36 cellular contexts compared by ENCODE assay signal in the genomic region with DNA sequence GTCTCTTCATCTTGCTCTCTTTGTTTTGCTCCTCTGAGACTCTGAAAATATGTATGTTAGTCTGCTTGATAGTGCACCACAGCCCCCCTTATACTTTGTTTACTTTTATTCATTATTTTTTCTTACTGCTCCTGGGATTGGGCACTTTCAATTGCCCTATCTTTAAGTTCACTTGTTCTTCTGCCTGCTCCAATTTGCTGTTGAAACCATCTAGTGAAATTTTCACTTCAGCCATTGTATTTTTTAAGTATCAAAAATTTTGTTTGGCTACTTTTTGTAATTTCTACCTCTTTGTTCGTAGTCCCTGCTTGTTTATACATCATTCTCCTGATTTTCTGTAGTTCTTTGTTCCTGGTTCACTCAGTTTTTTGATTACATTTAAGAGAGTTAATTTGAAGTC.
DNase-seq lines count a peak whose midpoint lies in the region; ATAC-seq, FAIRE-seq and TF ChIP-seq lines count a peak whose summit lies in the region.
"Had no signal": no experiment of that assay in that cellular context is flagged by ENCODE, and none has a peak within 500 bp of the region (broad histone marks: within the 10 kb centered on the region; RNA-seq: fewer than 3 reads in every experiment).

No MANE protein-coding gene starts in this region.

- no peak overlapping the region for H3K27ac ChIP-seq in HepG2 (ENCODE audit: extremely low read length, insufficient read depth, low read length)
- no peak overlapping the region for H3K27ac ChIP-seq in right lobe of liver
- H3K27ac ChIP-seq in DND-41 (ENCODE audit: low read length) = peak overlapping the region; percentile 20
- no peak overlapping the region for H3K27ac ChIP-seq in K562 (ENCODE audit: extremely low read depth, low read depth, low read length)
- H3K27ac ChIP-seq: 22Rv1; A549; BLaER1; BLaER1 treated with 17β-estradiol and CSF1 and Interleukin-3, amounts not matched to agents 10 nM and 100 nM; C4-2B had no signal

- peak overlapping the region; percentile 10 for H3K4me3 Mint-ChIP-seq in T-helper 2 cell treated with Interferon-gamma antibody and Interleukin-4, amounts not matched to agents 5 μg/mL and 100 μg/mL, for 36 hours
- H3K4me3 Mint-ChIP-seq: B cell; CD14-positive monocyte; CD4-positive, alpha-beta memory T cell; CD4-positive, alpha-beta T cell; CD4-positive, CD25-positive, alpha-beta regulatory T cell; CD8-positive, alpha-beta memory T cell; CD8-positive, alpha-beta T cell had no signal

- intact Hi-C loops in HepG2 (cut with micrococcal nuclease; ENCODE audit: unreplicated experiment) (no loop called here), right lobe of liver (cut with DNase I) (no loop called here), K562 (cut with micrococcal nuclease) (no loop called here)

- ATAC-seq in HepG2 = no peak
- no peak for ATAC-seq in right lobe of liver
- no peak for ATAC-seq in DND-41 (ENCODE audit: insufficient read depth, low read depth)
- no peak for ATAC-seq in K562
- no peak for ATAC-seq in GM19351 (IDR thresholded peaks at IDR 0.05; ENCODE audit: unreplicated experiment)
- ATAC-seq: A549; CD8-positive, alpha-beta T cell had no signal

- DNase-seq in T-helper 2 cell treated with Interferon-gamma antibody and Interleukin-4, amounts not matched to agents 5 μg/mL and 100 μg/mL, for 36 hours (ENCODE audit: low spot score) = no peak
- DNase-seq in T-helper 2 cell (no peak), HepG2 (ENCODE audit: low spot score) (no peak), right lobe of liver (no peak), DND-41 (no peak), K562 (ENCODE audit: extremely low read depth in 1 of 4, low spot score in 3 of 4) (no peak)
- no peak for DNase-seq in stimulated activated CD8-positive, alpha-beta memory T cell treated with anti-CD3 and anti-CD28 coated beads, Interleukin-4, amount 100 ng/mL, for 48 hours
- DNase-seq: 8988T; ACHN; AML-193; BE2C; C1 segment of cervical spinal cord; Caco-2; Calu3; CD4-positive, alpha-beta memory T cell; CD4-positive, alpha-beta T cell; CD4-positive, CD25-positive, alpha-beta regulatory T cell; CD8-positive, alpha-beta memory T cell; CD8-positive, alpha-beta T cell; COR-L47; DMS 273 treated with DMSO at 0.1 percent for 48 hours; DMS153; DMS53; DMS79; DMS79 treated with DMSO at 0.1 percent for 48 hours; EL had no signal

- H3K79me2 ChIP-seq in HepG2 (ENCODE audit: insufficient read depth, low read length) (no peaks in the 10 kb centered on the region), DND-41 (ENCODE audit: insufficient read depth, low read length) (no peaks in the 10 kb centered on the region), K562 (ENCODE audit: control insufficient read depth, insufficient read depth, low read length) (no peaks in the 10 kb centered on the region)

- H3K27me3 ChIP-seq in HepG2 (ENCODE audit: control insufficient read depth in 1 of 2, insufficient read depth in 2 of 2, low read length in 2 of 2) (no peaks in the 10 kb centered on the region), right lobe of liver (no peaks in the 10 kb centered on the region), DND-41 (ENCODE audit: insufficient read depth, low read length, poor library complexity) (no peaks in the 10 kb centered on the region), K562 (ENCODE audit: control insufficient read depth in 2 of 2, insufficient read depth in 2 of 2, low read length in 2 of 2) (0 out of 5 replicates have a peak, but pooled peaks cover 0 to 6% of the 10 kb centered on the region in 2 experiments)
- H3K27me3 ChIP-seq: BE2C; BLaER1; BLaER1 treated with 17β-estradiol and CSF1 and Interleukin-3, amounts not matched to agents 10 nM and 100 nM had no signal

- TF ChIP-seq RAD21 in HepG2 (CRISPR knock-in tag; IDR thresholded peaks at IDR 0.05) (no peak), K562 (CRISPR knock-in tag; conservative IDR thresholded peaks at IDR 0.05 in 1 of 2, IDR thresholded peaks at IDR 0.05 in 1 of 2) (no peak)

- H3K4me2 ChIP-seq in HepG2 (ENCODE audit: low read depth, low read length) (no peak overlapping the region), DND-41 (ENCODE audit: insufficient read depth, low read length) (no peak overlapping the region), K562 (ENCODE audit: insufficient read depth, low read length) (no peak overlapping the region)
- H3K4me2 ChIP-seq: A549; BLaER1; BLaER1 treated with 17β-estradiol and CSF1 and Interleukin-3, amounts not matched to agents 10 nM and 100 nM had no signal

- H3K27ac Mint-ChIP-seq in T-helper 2 cell treated with Interferon-gamma antibody and Interleukin-4, amounts not matched to agents 5 μg/mL and 100 μg/mL, for 36 hours = no peak overlapping the region
- H3K27ac Mint-ChIP-seq: B cell; CD14-positive monocyte; CD4-positive, alpha-beta T cell; CD4-positive, CD25-positive, alpha-beta regulatory T cell; CD8-positive, alpha-beta memory T cell; CD8-positive, alpha-beta T cell had no signal

- TF ChIP-seq CTCF in HepG2 (CRISPR knock-in tag; IDR thresholded peaks at IDR 0.05) (no peak), right lobe of liver (IDR thresholded peaks at IDR 0.05) (no peak), DND-41 (IDR thresholded peaks at IDR 0.05; ENCODE audit: borderline replicate concordance, extremely low read depth, low read length, poor library complexity, severe bottlenecking) (no peak), K562 (IDR thresholded peaks at IDR 0.05 in 2 of 3, conservative IDR thresholded peaks at IDR 0.05 in 1 of 3; ENCODE audit: insufficient read depth in 2 of 3, low read depth in 1 of 3, low read length in 3 of 3) (no peak)

- WGBS in HepG2 (ENCODE audit: low lambda C conversion rate) = 98% methylated on average over 1 of the region's 1 CpG
- WGBS in right lobe of liver (ENCODE audit: insufficient coverage, low coverage, low lambda C conversion rate, missing lambda C conversion rate) = 88% methylated on average over 1 of the region's 1 CpG
- 6% methylated on average over 1 of the region's 1 CpG for WGBS in K562 (ENCODE audit: insufficient coverage, low coverage, missing lambda C conversion rate)

- CTCF ChIA-PET in HepG2 (lab: Yijun Ruan, JAX; ENCODE audit: low intra/inter-chr PET ratio, low total read pairs) = no interaction called here
- CTCF ChIA-PET in K562 (lab: Yijun Ruan, JAX; ENCODE audit: low intra/inter-chr PET ratio) = no interaction called here

- TF ChIP-seq EP300 in HepG2 (IDR thresholded peaks at IDR 0.05; ENCODE audit: low read depth in 2 of 2, low read length in 2 of 2) (no peak), HepG2 (CRISPR knock-in tag; IDR thresholded peaks at IDR 0.05; ENCODE audit: borderline replicate concordance) (no peak), K562 (IDR thresholded peaks at IDR 0.05; ENCODE audit: low read length) (no peak)

- peaks cover 55% of the 10 kb centered on the region for H3K36me3 Mint-ChIP-seq in T-helper 2 cell treated with Interferon-gamma antibody and Interleukin-4, amounts not matched to agents 5 μg/mL and 100 μg/mL, for 36 hours (ENCODE audit: low read depth)

- H4K20me1 ChIP-seq in HepG2 (ENCODE audit: insufficient read depth, low read length) (no peaks in the 10 kb centered on the region), DND-41 (ENCODE audit: insufficient read depth, low read length) (no peaks in the 10 kb centered on the region), K562 (replicated peaks; ENCODE audit: control insufficient read depth, insufficient read depth, low read length) (no peaks in the 10 kb centered on the region)
- H4K20me1 ChIP-seq: BLaER1; BLaER1 treated with 17β-estradiol and CSF1 and Interleukin-3, amounts not matched to agents 10 nM and 100 nM had no signal

- H3K9me3 Mint-ChIP-seq in T-helper 2 cell treated with Interferon-gamma antibody and Interleukin-4, amounts not matched to agents 5 μg/mL and 100 μg/mL, for 36 hours = peaks cover 70% of the 10 kb centered on the region

- H3K4me1 Mint-ChIP-seq in T-helper 2 cell treated with Interferon-gamma antibody and Interleukin-4, amounts not matched to agents 5 μg/mL and 100 μg/mL, for 36 hours (ENCODE audit: low read depth) = peaks cover 20% of the 10 kb centered on the region
- H3K4me1 Mint-ChIP-seq: B cell, CD14-positive monocyte had no signal

- no peaks in the 10 kb centered on the region for H3K9me3 ChIP-seq in HepG2 (ENCODE audit: low read length)
- no peaks in the 10 kb centered on the region for H3K9me3 ChIP-seq in right lobe of liver
- peaks cover 5% of the 10 kb centered on the region for H3K9me3 ChIP-seq in DND-41 (ENCODE audit: insufficient read depth, low read length, severe bottlenecking)
- H3K9me3 ChIP-seq in K562 (replicated peaks; ENCODE audit: control insufficient read depth, insufficient read depth, low read depth, low read length) = no peaks in the 10 kb centered on the region
- H3K9me3 ChIP-seq: BE2C had no signal

- BruUV-seq in HepG2 (replicated peaks; lab: Mats Ljungman, UMichigan) (no TSS peak), K562 (replicated peaks; lab: Mats Ljungman, UMichigan) (no TSS peak)

- in situ Hi-C loops in HepG2 (cut with HindIII; ENCODE audit: extremely low pct_ligation_motif_present, low pct_unique_long_range_greater_than_20kb) (no loop called here), K562 (cut with MboI) (no loop called here)

- no peak overlapping the region for H2AFZ ChIP-seq in HepG2 (ENCODE audit: low read length)
- H2AFZ ChIP-seq in DND-41 (ENCODE audit: low read depth, low read length) = no peak overlapping the region
- H2AFZ ChIP-seq in K562 (ENCODE audit: low read depth, low read length) = no peak overlapping the region

- FAIRE-seq in HepG2 (lab: Jason Lieb, UNC) (no peak), K562 (lab: Jason Lieb, UNC) (no peak)
- FAIRE-seq: A204.1, A549, D721Med had no signal

- H3K36me3 ChIP-seq in HepG2 (replicated peaks in 1 of 2; ENCODE audit: control insufficient read depth in 1 of 2, insufficient read depth in 2 of 2, low read length in 2 of 2) = no peaks in the 10 kb centered on the region; a peak in 1 of 5 replicates
- no peaks in the 10 kb centered on the region for H3K36me3 ChIP-seq in right lobe of liver
- no peaks in the 10 kb centered on the region for H3K36me3 ChIP-seq in DND-41 (ENCODE audit: insufficient read depth, low read length)
- no peaks in the 10 kb centered on the region for H3K36me3 ChIP-seq in K562 (ENCODE audit: control insufficient read depth, insufficient read depth, low read length)
- H3K36me3 ChIP-seq: BE2C; BLaER1; BLaER1 treated with 17β-estradiol and CSF1 and Interleukin-3, amounts not matched to agents 10 nM and 100 nM had no signal

- H3K9ac ChIP-seq in HepG2 (ENCODE audit: insufficient read depth, low read depth, low read length) (no peak overlapping the region), DND-41 (ENCODE audit: low read depth, low read length) (no peak overlapping the region), K562 (ENCODE audit: insufficient read depth in 1 of 2, low read depth in 2 of 2, low read length in 2 of 2) (no peak overlapping the region)
- H3K9ac ChIP-seq: BLaER1; BLaER1 treated with 17β-estradiol and CSF1 and Interleukin-3, amounts not matched to agents 10 nM and 100 nM had no signal

- H3K27me3 Mint-ChIP-seq in T-helper 2 cell treated with Interferon-gamma antibody and Interleukin-4, amounts not matched to agents 5 μg/mL and 100 μg/mL, for 36 hours (ENCODE audit: low read depth) = no peaks in the 10 kb centered on the region
- H3K27me3 Mint-ChIP-seq: B cell; CD4-positive, alpha-beta memory T cell; CD4-positive, alpha-beta T cell had no signal

- H3K4me3 ChIP-seq in HepG2 (replicated peaks in 1 of 3; ENCODE audit: insufficient read depth in 1 of 3, low read depth in 2 of 3, low read length in 3 of 3) (no peak overlapping the region), right lobe of liver (no peak overlapping the region), DND-41 (ENCODE audit: low read depth in 1 of 2, low read length in 2 of 2) (no peak overlapping the region), K562 (no peak overlapping the region)
- H3K4me3 ChIP-seq: A549; BLaER1; BLaER1 treated with 17β-estradiol and CSF1 and Interleukin-3, amounts not matched to agents 10 nM and 100 nM had no signal

- POLR2A ChIA-PET in HepG2 (lab: Yijun Ruan, JAX) = no interaction called here
- POLR2A ChIA-PET in K562 (lab: Yijun Ruan, JAX) = interaction anchor here (1.2 kb wide), 1 partner anchor 23 kb away, joined by 3 read pairs; no protein-coding TSS in a partner anchor

- H3K4me1 ChIP-seq in HepG2 (ENCODE audit: insufficient read depth, low read length) = 0 out of 2 replicates have a peak, but pooled peaks cover 7% of the 10 kb centered on the region
- no peaks in the 10 kb centered on the region for H3K4me1 ChIP-seq in right lobe of liver
- peaks cover 36% of the 10 kb centered on the region for H3K4me1 ChIP-seq in DND-41 (ENCODE audit: insufficient read depth, low read length)
- H3K4me1 ChIP-seq in K562 (replicated peaks in 1 of 2; ENCODE audit: control insufficient read depth in 2 of 2, insufficient read depth in 2 of 2, low read length in 2 of 2) = no peaks in the 10 kb centered on the region
- H3K4me1 ChIP-seq: A549; BE2C; BLaER1; BLaER1 treated with 17β-estradiol and CSF1 and Interleukin-3, amounts not matched to agents 10 nM and 100 nM; Caco-2 had no signal

- TF ChIP-seq POLR2A in HepG2 (IDR thresholded peaks at IDR 0.05; ENCODE audit: insufficient read depth in 1 of 2, low read depth in 2 of 2, low read length in 2 of 2) (no peak), right lobe of liver (IDR thresholded peaks at IDR 0.05) (no peak), K562 (conservative IDR thresholded peaks at IDR 0.05) (no peak)

- H3K9me1 ChIP-seq in K562 (ENCODE audit: control insufficient read depth, insufficient read depth, low read length) = no peaks in the 10 kb centered on the region
